13 cellular contexts compared by ENCODE assay signal in genomic region chr6:42314571-42314950, GRCh38.
DNase-seq lines count a peak whose midpoint lies in the region; ATAC-seq and TF ChIP-seq lines count a peak whose summit lies in the region.
"Had no signal": no experiment of that assay in that cellular context is flagged by ENCODE, and none has a peak within 500 bp of the region (broad histone marks: within the 10 kb centered on the region; RNA-seq: fewer than 3 reads in every experiment).

No MANE protein-coding gene starts in this region.

- intact Hi-C loops in left colon (cut with DNase I, micrococcal nuclease) = no loop called here

- peaks cover 45% of the 10 kb centered on the region for H3K4me1 ChIP-seq in RWPE2 (ENCODE audit: insufficient read depth, poor library complexity, severe bottlenecking)

- H3K4me3 ChIP-seq in RWPE2 (ENCODE audit: severe bottlenecking) = no peak overlapping the region
- H3K4me3 ChIP-seq: gastroesophageal sphincter, K562 had no signal

- DNase-seq in A172 (ENCODE audit: low spot score) (peak; percentile 60), EH (ENCODE audit: low read depth) (peak; percentile 58), RWPE2 (ENCODE audit: low spot score) (no peak), left colon (no peak), GM10266 (ENCODE audit: extremely low spot score) (no peak), NCI-H2107 (lab: John Stamatoyannopoulos, UW) (no peak)
- DNase-seq: activated CD4-positive, alpha-beta T cell treated with anti-CD3 and anti-CD28 coated beads, Interleukin-2, amount 50 U/mL, for 1 hour; endodermal cell; NCI-H1417 had no signal

- H3K27me3 ChIP-seq in RWPE2 (ENCODE audit: insufficient read depth, poor library complexity, severe bottlenecking) = no peaks in the 10 kb centered on the region
- H3K27me3 ChIP-seq: gastroesophageal sphincter had no signal

- no peaks in the 10 kb centered on the region for H3K9me3 ChIP-seq in RWPE2 (ENCODE audit: severe bottlenecking)
- H3K9me3 ChIP-seq: gastroesophageal sphincter had no signal

- H3K27ac ChIP-seq in RWPE2 (ENCODE audit: poor library complexity, severe bottlenecking) = peak overlapping the region; percentile 85

- H3K36me3 ChIP-seq in RWPE2 (ENCODE audit: low read depth) = peaks cover 7% of the 10 kb centered on the region; the same call in 1 of the 2 replicates
- H3K36me3 ChIP-seq: gastroesophageal sphincter had no signal

- TF ChIP-seq CTCF in RWPE2 (IDR thresholded peaks at IDR 0.05; ENCODE audit: poor library complexity, severe bottlenecking) (no peak), GM10266 (IDR thresholded peaks at IDR 0.05; ENCODE audit: control insufficient read depth, insufficient read depth, low read depth, missing control alignments) (no peak)

- peak; percentile 32; the same call in 2 of the 3 replicates for ATAC-seq in RWPE2 (ENCODE audit: low read depth)
- ATAC-seq in left colon = peak; percentile 72
- no peak for ATAC-seq in GM19351 (IDR thresholded peaks at IDR 0.05; ENCODE audit: unreplicated experiment)
- no peak for ATAC-seq in HG02981 (IDR thresholded peaks at IDR 0.05; ENCODE audit: unreplicated experiment)
- ATAC-seq: gastroesophageal sphincter, K562 had no signal

Comparison
In these comparisons a context has a peak if more than half of its experiments do, and no peak if none do; other contexts are left out.
1. DNase-seq: peak in A172 (single experiment) and EH (single experiment); none in RWPE2 (single experiment), left colon (0 of 2), GM10266 (single experiment) and NCI-H2107 (single experiment).
2. ATAC-seq: peak in RWPE2 (single experiment) and left colon (single experiment); none in GM19351 (single experiment) and HG02981 (single experiment).